Comparison of ENCODE assay signal across 14 cellular contexts in the genomic region with DNA sequence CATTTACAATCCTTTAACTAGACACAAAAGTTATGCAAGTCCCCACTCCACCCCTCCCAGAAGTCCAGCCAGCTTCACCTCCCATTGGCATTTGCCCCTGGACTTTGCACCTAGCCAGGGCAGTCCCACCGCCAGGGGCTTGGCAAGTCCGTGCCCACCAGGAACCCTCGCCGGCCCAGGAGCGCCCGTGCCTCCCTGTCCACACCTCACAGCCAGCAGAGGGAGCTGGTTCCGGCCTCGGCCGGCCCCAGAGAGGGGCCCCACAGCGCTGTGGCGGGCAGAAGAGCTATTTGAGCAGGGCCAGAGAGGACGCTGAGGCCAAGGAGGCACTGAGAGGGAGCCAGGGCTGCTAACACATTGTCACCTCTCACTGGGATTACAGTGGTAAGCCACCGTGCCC.
DNase-seq lines count a peak whose midpoint lies in the region; ATAC-seq, FAIRE-seq and TF ChIP-seq lines count a peak whose summit lies in the region.
"Had no signal": no experiment of that assay in that cellular context is flagged by ENCODE, and none has a peak within 500 bp of the region (broad histone marks: within the 10 kb centered on the region; RNA-seq: fewer than 3 reads in every experiment).

No MANE protein-coding gene starts in this region.

- H3K4me1 Mint-ChIP-seq in WTC11 = peaks cover 8% of the 10 kb centered on the region
- H3K4me1 Mint-ChIP-seq in glutamatergic neuron (ENCODE audit: low read depth, unreplicated experiment) = peaks cover 8% of the 10 kb centered on the region
- H3K4me1 Mint-ChIP-seq: CD4-positive, CD25-positive, alpha-beta regulatory T cell had no signal

- H4K20me1 ChIP-seq in HepG2 (ENCODE audit: insufficient read depth, low read length) = no peaks in the 10 kb centered on the region

- peaks cover 14% of the 10 kb centered on the region for H3K9me3 Mint-ChIP-seq in WTC11
- H3K9me3 Mint-ChIP-seq in glutamatergic neuron (ENCODE audit: unreplicated experiment) = peaks cover 1% of the 10 kb centered on the region

- H3K36me3 ChIP-seq in HepG2 (replicated peaks in 1 of 2; ENCODE audit: control insufficient read depth in 1 of 2, insufficient read depth in 2 of 2, low read length in 2 of 2) = no peaks in the 10 kb centered on the region
- H3K36me3 ChIP-seq in right lobe of liver = no peaks in the 10 kb centered on the region
- no peaks in the 10 kb centered on the region for H3K36me3 ChIP-seq in upper lobe of right lung
- H3K36me3 ChIP-seq in WERI-Rb-1 = no peaks in the 10 kb centered on the region

- H3K9ac ChIP-seq in HepG2 (ENCODE audit: insufficient read depth, low read depth, low read length) = no peak overlapping the region

- H3K4me3 ChIP-seq in HepG2 (replicated peaks in 1 of 3; ENCODE audit: insufficient read depth in 1 of 3, low read depth in 2 of 3, low read length in 3 of 3) (no peak overlapping the region), right lobe of liver (no peak overlapping the region), upper lobe of right lung (no peak overlapping the region), WERI-Rb-1 (ENCODE audit: low read depth, low read length) (no peak overlapping the region)
- H3K4me3 ChIP-seq: K562 had no signal

- H3K79me2 ChIP-seq in HepG2 (ENCODE audit: insufficient read depth, low read length) = no peaks in the 10 kb centered on the region

- TF ChIP-seq POLR2A in HepG2 (IDR thresholded peaks at IDR 0.05; ENCODE audit: insufficient read depth in 1 of 2, low read depth in 2 of 2, low read length in 2 of 2) (no peak), right lobe of liver (IDR thresholded peaks at IDR 0.05) (no peak)

- no peak overlapping the region for H2AFZ ChIP-seq in HepG2 (ENCODE audit: low read length)

- no TSS peak for BruUV-seq in HepG2 (replicated peaks; lab: Mats Ljungman, UMichigan)

- no peak for FAIRE-seq in HepG2 (lab: Jason Lieb, UNC)
- FAIRE-seq: H54, K562 had no signal

- DNase-seq in HepG2 (ENCODE audit: low spot score) = peak; percentile 21
- DNase-seq in right lobe of liver = no peak
- peak; percentile 22 for DNase-seq in WTC11 (ENCODE audit: low spot score)
- peak; percentile 44 for DNase-seq in islet precursor cell
- peak; percentile 55 for DNase-seq in upper lobe of right lung
- no peak for DNase-seq in superior temporal gyrus (ENCODE audit: extremely low spot score)
- DNase-seq in glutamatergic neuron = no peak
- no peak for DNase-seq in WERI-Rb-1
- DNase-seq: CD4-positive, CD25-positive, alpha-beta regulatory T cell; DMS 273 treated with DMSO at 0.1 percent for 48 hours had no signal

- H3K36me3 Mint-ChIP-seq in WTC11 (no peaks in the 10 kb centered on the region), glutamatergic neuron (ENCODE audit: unreplicated experiment) (no peaks in the 10 kb centered on the region)
- H3K36me3 Mint-ChIP-seq: CD4-positive, CD25-positive, alpha-beta regulatory T cell had no signal

- peak; percentile 100 for ATAC-seq in HepG2
- ATAC-seq in right lobe of liver = no peak
- ATAC-seq in WTC11 = peak; percentile 92
- ATAC-seq in upper lobe of right lung = peak; percentile 41
- ATAC-seq: K562 had no signal

- H3K4me1 ChIP-seq in HepG2 (ENCODE audit: insufficient read depth, low read length) = no peaks in the 10 kb centered on the region
- H3K4me1 ChIP-seq in right lobe of liver = no peaks in the 10 kb centered on the region
- H3K4me1 ChIP-seq in upper lobe of right lung = no peaks in the 10 kb centered on the region

- no peak for TF ChIP-seq RAD21 in HepG2 (CRISPR knock-in tag; IDR thresholded peaks at IDR 0.05)

- POLR2A ChIA-PET in HepG2 (lab: Yijun Ruan, JAX) (no interaction called here), WTC11 (lab: Charles Lee) (no interaction called here)

- H3K9me3 ChIP-seq in HepG2 (ENCODE audit: low read length) (no peaks in the 10 kb centered on the region), right lobe of liver (no peaks in the 10 kb centered on the region), upper lobe of right lung (no peaks in the 10 kb centered on the region), WERI-Rb-1 (ENCODE audit: severe bottlenecking) (no peaks in the 10 kb centered on the region)

- CTCF ChIA-PET in HepG2 (lab: Yijun Ruan, JAX; ENCODE audit: low intra/inter-chr PET ratio, low total read pairs) = interaction anchor here (1.2 kb wide), 1 partner anchor 146 kb away, joined by 5 read pairs; no protein-coding TSS in a partner anchor
- CTCF ChIA-PET in WTC11 (lab: Charles Lee) = interaction anchor here (0.6 to 1.5 kb wide), 14 partner anchors 10 to 752 kb away, joined by 3 to 8 read pairs (median 3); no protein-coding TSS in a partner anchor

- in situ Hi-C loops in HepG2 (cut with HindIII; ENCODE audit: extremely low pct_ligation_motif_present, low pct_unique_long_range_greater_than_20kb) = no loop called here

- no peaks in the 10 kb centered on the region for H3K27me3 ChIP-seq in HepG2 (ENCODE audit: control insufficient read depth in 1 of 2, insufficient read depth in 2 of 2, low read length in 2 of 2)
- no peaks in the 10 kb centered on the region for H3K27me3 ChIP-seq in right lobe of liver
- H3K27me3 ChIP-seq in upper lobe of right lung = no peaks in the 10 kb centered on the region
- no peaks in the 10 kb centered on the region for H3K27me3 ChIP-seq in WERI-Rb-1 (ENCODE audit: insufficient read depth, low read depth, severe bottlenecking)

- H3K27ac Mint-ChIP-seq in WTC11 (no peak overlapping the region), glutamatergic neuron (ENCODE audit: unreplicated experiment) (no peak overlapping the region)
- H3K27ac Mint-ChIP-seq: CD4-positive, CD25-positive, alpha-beta regulatory T cell had no signal

- H3K4me2 ChIP-seq in HepG2 (ENCODE audit: low read depth, low read length) = no peak overlapping the region

- H3K27ac ChIP-seq in HepG2 (ENCODE audit: extremely low read length, insufficient read depth, low read length) (no peak overlapping the region), right lobe of liver (no peak overlapping the region), upper lobe of right lung (no peak overlapping the region), WERI-Rb-1 (no peak overlapping the region)
- H3K27ac ChIP-seq: 22Rv1, HL-60 had no signal

- intact Hi-C loops in HepG2 (cut with micrococcal nuclease; ENCODE audit: unreplicated experiment) (loop anchor here (1.0 kb wide), 1 partner anchor 146 kb away; no protein-coding TSS in a partner anchor), right lobe of liver (cut with DNase I) (no loop called here), upper lobe of right lung (cut with DNase I) (no loop called here)

- TF ChIP-seq EP300 in HepG2 (IDR thresholded peaks at IDR 0.05; ENCODE audit: low read depth in 2 of 2, low read length in 2 of 2) (no peak), HepG2 (CRISPR knock-in tag; IDR thresholded peaks at IDR 0.05; ENCODE audit: borderline replicate concordance) (no peak)

- WGBS in HepG2 (ENCODE audit: low lambda C conversion rate) = 19% methylated on average over 5 of the region's 13 CpGs
- 80% methylated on average over 1 of the region's 13 CpGs for WGBS in right lobe of liver (ENCODE audit: insufficient coverage, low coverage, low lambda C conversion rate, missing lambda C conversion rate)

- H3K4me3 Mint-ChIP-seq in WTC11 (no peak overlapping the region), glutamatergic neuron (ENCODE audit: unreplicated experiment) (no peak overlapping the region)
- H3K4me3 Mint-ChIP-seq: CD4-positive, CD25-positive, alpha-beta regulatory T cell had no signal

- TF ChIP-seq CTCF in HepG2 (CRISPR knock-in tag; IDR thresholded peaks at IDR 0.05) (peak; percentile 53), right lobe of liver (IDR thresholded peaks at IDR 0.05) (no peak), WTC11 (IDR thresholded peaks at IDR 0.05) (no peak), upper lobe of right lung (IDR thresholded peaks at IDR 0.05) (no peak), glutamatergic neuron (IDR thresholded peaks at IDR 0.05; ENCODE audit: partially characterized antibody, unreplicated experiment) (no peak), WERI-Rb-1 (IDR thresholded peaks at IDR 0.05; ENCODE audit: low read depth, low read length) (no peak)

- H3K27me3 Mint-ChIP-seq in WTC11 (ENCODE audit: low read depth) (no peaks in the 10 kb centered on the region), glutamatergic neuron (ENCODE audit: unreplicated experiment) (no peaks in the 10 kb centered on the region)
- H3K27me3 Mint-ChIP-seq: CD4-positive, CD25-positive, alpha-beta regulatory T cell had no signal

TF ChIP-seq in HepG2, 621 proteins besides CTCF, POLR2A, EP300 and RAD21 (continues in another document):
- TF ChIP-seq, protein P1, sequence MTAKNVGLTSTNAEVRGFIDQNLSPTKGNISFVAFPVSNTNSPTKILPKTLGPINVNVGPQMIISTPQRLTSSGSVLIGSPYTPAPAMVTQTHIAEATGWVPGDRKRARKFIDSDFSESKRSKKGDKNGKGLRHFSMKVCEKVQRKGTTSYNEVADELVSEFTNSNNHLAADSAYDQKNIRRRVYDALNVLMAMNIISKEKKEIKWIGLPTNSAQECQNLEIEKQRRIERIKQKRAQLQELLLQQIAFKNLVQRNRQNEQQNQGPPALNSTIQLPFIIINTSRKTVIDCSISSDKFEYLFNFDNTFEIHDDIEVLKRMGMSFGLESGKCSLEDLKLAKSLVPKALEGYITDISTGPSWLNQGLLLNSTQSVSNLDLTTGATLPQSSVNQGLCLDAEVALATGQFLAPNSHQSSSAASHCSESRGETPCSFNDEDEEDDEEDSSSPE (CRISPR knock-in tag; IDR thresholded peaks at IDR 0.05) = no peak
- TF ChIP-seq CHCHD3 (CRISPR knock-in tag; IDR thresholded peaks at IDR 0.05) = no peak

TF ChIP-seq in WTC11, 78 proteins besides CTCF, POLR2A, EP300 and RAD21:
- TF ChIP-seq ZNF232 (CRISPR knock-in tag; IDR thresholded peaks at IDR 0.05) = no peak
- no peak for TF ChIP-seq TEAD1 (CRISPR knock-in tag; IDR thresholded peaks at IDR 0.05)

Comparison
In these comparisons a context has a peak if more than half of its experiments do, and no peak if none do; other contexts are left out.
1. ATAC-seq: peak in HepG2 (single experiment), WTC11 (single experiment) and upper lobe of right lung (single experiment); none in right lobe of liver (0 of 4).
2. DNase-seq: peak in HepG2 (single experiment), WTC11 (single experiment), islet precursor cell (single experiment) and upper lobe of right lung (single experiment); none in right lobe of liver (0 of 3), superior temporal gyrus (single experiment), glutamatergic neuron (single experiment) and WERI-Rb-1 (single experiment).
3. Of the 50 proteins assayed by ChIP-seq in both HepG2 and WTC11: peak only in HepG2: CTCF and GABPB1; only in WTC11: none; in both: none; in neither: 48.